ENCODE assay signal across 1 cellular context in genomic region chr1:23556661-23557470, GRCh38.
A peak's percentile ranks its signal among the peaks of the same experiment; 100 is the strongest.
TF ChIP-seq lines count a peak whose summit lies in the region.

No MANE protein-coding gene starts in this region.

TF ChIP-seq in H1, 55 proteins besides CTCF, POLR2A, EP300 and RAD21:
- TF ChIP-seq CHD7 (IDR thresholded peaks at IDR 0.05; ENCODE audit: insufficient replicate concordance, low read length) (no peak), HDAC6 (IDR thresholded peaks at IDR 0.05; ENCODE audit: low read depth, low read length) (no peak), TCF12 (IDR thresholded peaks at IDR 0.05; ENCODE audit: low read depth, low read length) (0 out of 2 replicates have a peak, but pooled peaks have one; percentile 29), SP4 (IDR thresholded peaks at IDR 0.05; ENCODE audit: low read length) (peak; percentile 18; the same call in 1 of the 2 replicates), SIRT6 (IDR thresholded peaks at IDR 0.05; ENCODE audit: low read length) (no peak), TAF7 (optimal IDR thresholded peaks at IDR 0.05; ENCODE audit: borderline replicate concordance, low read depth, low read length) (peak; percentile 75), POLR2AphosphoS5 (IDR thresholded peaks at IDR 0.05; ENCODE audit: low read depth, low read length) (peak; percentile 90)
